1 cellular context compared by ENCODE assay signal in genomic region chr15:73140154-73140553, GRCh38.
TF ChIP-seq lines count a peak whose summit lies in the region.

No MANE protein-coding gene starts in this region.

TF ChIP-seq in SK-N-SH, 30 proteins besides CTCF, POLR2A, EP300 and RAD21 (continued from another document):
- TF ChIP-seq IRF3 (IDR thresholded peaks at IDR 0.05; ENCODE audit: low read depth, low read length): no peak
- TF ChIP-seq ZBTB33 (IDR thresholded peaks at IDR 0.05; ENCODE audit: borderline replicate concordance, low read depth): no peak
- no peak for TF ChIP-seq SIN3A (IDR thresholded peaks at IDR 0.05; ENCODE audit: borderline replicate concordance, low read depth, low read length)
- TF ChIP-seq NFIC (IDR thresholded peaks at IDR 0.05; ENCODE audit: borderline replicate concordance): no peak
- no peak for TF ChIP-seq FOXM1 (IDR thresholded peaks at IDR 0.05; ENCODE audit: low read depth)
- TF ChIP-seq FOXJ3 (CRISPR knock-in tag; IDR thresholded peaks at IDR 0.05): no peak
